Comparison of ENCODE assay signal across 23 cellular contexts in the genomic region with DNA sequence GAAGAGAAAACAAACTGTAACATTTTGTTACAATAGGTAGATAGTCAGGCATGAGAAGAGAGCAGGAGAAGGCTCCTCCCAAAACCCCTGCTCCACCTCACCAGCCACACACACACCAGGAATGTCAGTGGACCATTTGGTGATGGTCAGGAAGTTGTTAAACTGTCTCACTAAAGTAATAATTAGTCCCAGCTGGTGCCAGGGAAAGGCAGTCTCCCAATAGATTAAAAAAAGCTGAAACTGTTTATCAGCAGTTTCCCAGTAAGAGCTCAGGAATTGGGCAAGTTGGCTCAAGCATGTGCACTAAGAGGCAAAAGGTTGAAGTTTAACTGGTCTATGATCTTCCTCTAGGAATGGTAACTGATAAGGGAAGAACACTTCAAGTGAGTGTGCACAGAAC.
DNase-seq lines count a peak whose midpoint lies in the region; FAIRE-seq lines count a peak whose summit lies in the region.
"Had no signal": no experiment of that assay in that cellular context is flagged by ENCODE, and none has a peak within 500 bp of the region (broad histone marks: within the 10 kb centered on the region; RNA-seq: fewer than 3 reads in every experiment).

No MANE protein-coding gene starts in this region.

- no peaks in the 10 kb centered on the region for H3K9me3 ChIP-seq in GM23248 (ENCODE audit: low read depth)
- peaks cover 4% of the 10 kb centered on the region for H3K9me3 ChIP-seq in adipocyte (ENCODE audit: control insufficient read depth, low read length)
- H3K9me3 ChIP-seq: psoas muscle had no signal

- peak overlapping the region; percentile 18; the same call in 1 of the 2 replicates for H2AFZ ChIP-seq in GM23248

- no peaks in the 10 kb centered on the region for H3K9me2 ChIP-seq in GM23248 (ENCODE audit: insufficient read depth)

- H3K79me2 ChIP-seq in GM23248 (ENCODE audit: insufficient read depth) = no peaks in the 10 kb centered on the region

- no peak overlapping the region for H3K9ac ChIP-seq in GM23248
- no peak overlapping the region for H3K9ac ChIP-seq in adipocyte (ENCODE audit: low read length)
- H3K9ac ChIP-seq: BLaER1 treated with 17β-estradiol and CSF1 and Interleukin-3, amounts not matched to agents 10 nM and 100 nM had no signal

- peak; percentile 44 for DNase-seq in A172 (ENCODE audit: low spot score)
- peak; percentile 76 for DNase-seq in GM23248
- peak; percentile 10 for DNase-seq in adipocyte (ENCODE audit: low read depth)
- DNase-seq in left kidney (ENCODE audit: low read depth, low spot score) = peak; percentile 66
- no peak for DNase-seq in COLO829 (ENCODE audit: low spot score)
- no peak for DNase-seq in HTR-8/SVneo (ENCODE audit: insufficient read length, low spot score)
- no peak for DNase-seq in HPDE6-E6E7 (ENCODE audit: extremely low spot score)
- no peak for DNase-seq in head of caudate nucleus
- DNase-seq: activated naive CD4-positive, alpha-beta T cell treated with anti-CD3 and anti-CD28 coated beads, Interleukin-2, amount 50 U/mL, for 16 hours; activated T-cell treated with anti-CD3 and anti-CD28 coated beads, Interleukin-2, amount 50 U/mL, for 4 hours; cerebellar nuclear complex; effector CD8-positive, alpha-beta T cell; heart left ventricle; NCI-H2107; NCI-H524; psoas muscle; stimulated activated CD4-positive, alpha-beta T cell treated with anti-CD3 and anti-CD28 coated beads, Interleukin-4, amount 100 ng/mL, for 4 hours; T1000; upper lobe of left lung had no signal

- H3K4me3 ChIP-seq in GM23248 (no peak overlapping the region), adipocyte (ENCODE audit: low read length) (no peak overlapping the region)
- H3K4me3 ChIP-seq: BLaER1 treated with 17β-estradiol and CSF1 and Interleukin-3, amounts not matched to agents 10 nM and 100 nM; heart left ventricle; psoas muscle; upper lobe of left lung had no signal

- H3K27ac ChIP-seq in GM23248 = peak overlapping the region; percentile 34
- H3K27ac ChIP-seq: 22Rv1; BLaER1 treated with 17β-estradiol and CSF1 and Interleukin-3, amounts not matched to agents 10 nM and 100 nM; heart left ventricle; psoas muscle; upper lobe of left lung had no signal

- H3F3A ChIP-seq in GM23248 (ENCODE audit: insufficient read depth) = peaks cover 8% of the 10 kb centered on the region

- in situ Hi-C loops in GM23248 (cut with MboI) = no loop called here

- H3K4me1 ChIP-seq in GM23248 (ENCODE audit: insufficient read depth) (peaks cover 24% of the 10 kb centered on the region), adipocyte (ENCODE audit: control insufficient read depth, insufficient read depth, low read length) (peaks cover 22% of the 10 kb centered on the region)
- H3K4me1 ChIP-seq: BLaER1 treated with 17β-estradiol and CSF1 and Interleukin-3, amounts not matched to agents 10 nM and 100 nM; heart left ventricle; psoas muscle; upper lobe of left lung had no signal

- intact Hi-C loops in head of caudate nucleus (cut with DNase I) = no loop called here

- FAIRE-seq in HTR-8/SVneo (lab: Jason Lieb, UNC) = no peak
- FAIRE-seq: G401.6, GM19239 had no signal

- H3K36me3 ChIP-seq in GM23248 (ENCODE audit: low read depth) (no peaks in the 10 kb centered on the region), adipocyte (ENCODE audit: control insufficient read depth, insufficient read depth, low read length, severe bottlenecking) (no peaks in the 10 kb centered on the region)
- H3K36me3 ChIP-seq: BLaER1 treated with 17β-estradiol and CSF1 and Interleukin-3, amounts not matched to agents 10 nM and 100 nM; heart left ventricle; upper lobe of left lung had no signal

- H3K27me3 ChIP-seq in GM23248 (replicated peaks; ENCODE audit: insufficient read depth) (no peaks in the 10 kb centered on the region), adipocyte (replicated peaks; ENCODE audit: control insufficient read depth, insufficient read depth, low read length) (no peaks in the 10 kb centered on the region)
- H3K27me3 ChIP-seq: BLaER1 treated with 17β-estradiol and CSF1 and Interleukin-3, amounts not matched to agents 10 nM and 100 nM; heart left ventricle; upper lobe of left lung had no signal

- no peak overlapping the region for H3K4me2 ChIP-seq in GM23248 (ENCODE audit: unreplicated experiment)
- H3K4me2 ChIP-seq: BLaER1 treated with 17β-estradiol and CSF1 and Interleukin-3, amounts not matched to agents 10 nM and 100 nM had no signal

- H4K20me1 ChIP-seq in GM23248 (ENCODE audit: insufficient read depth) = no peaks in the 10 kb centered on the region
- H4K20me1 ChIP-seq: BLaER1 treated with 17β-estradiol and CSF1 and Interleukin-3, amounts not matched to agents 10 nM and 100 nM had no signal

Comparison
In these comparisons a context has a peak if more than half of its experiments do, and no peak if none do; other contexts are left out.
1. DNase-seq: peak in A172 (single experiment), GM23248 (single experiment), adipocyte (single experiment) and left kidney (single experiment); none in COLO829 (single experiment), HTR-8/SVneo (single experiment), HPDE6-E6E7 (single experiment) and head of caudate nucleus (0 of 42).